ENCODE assay signal across 19 cellular contexts in the genomic region with DNA sequence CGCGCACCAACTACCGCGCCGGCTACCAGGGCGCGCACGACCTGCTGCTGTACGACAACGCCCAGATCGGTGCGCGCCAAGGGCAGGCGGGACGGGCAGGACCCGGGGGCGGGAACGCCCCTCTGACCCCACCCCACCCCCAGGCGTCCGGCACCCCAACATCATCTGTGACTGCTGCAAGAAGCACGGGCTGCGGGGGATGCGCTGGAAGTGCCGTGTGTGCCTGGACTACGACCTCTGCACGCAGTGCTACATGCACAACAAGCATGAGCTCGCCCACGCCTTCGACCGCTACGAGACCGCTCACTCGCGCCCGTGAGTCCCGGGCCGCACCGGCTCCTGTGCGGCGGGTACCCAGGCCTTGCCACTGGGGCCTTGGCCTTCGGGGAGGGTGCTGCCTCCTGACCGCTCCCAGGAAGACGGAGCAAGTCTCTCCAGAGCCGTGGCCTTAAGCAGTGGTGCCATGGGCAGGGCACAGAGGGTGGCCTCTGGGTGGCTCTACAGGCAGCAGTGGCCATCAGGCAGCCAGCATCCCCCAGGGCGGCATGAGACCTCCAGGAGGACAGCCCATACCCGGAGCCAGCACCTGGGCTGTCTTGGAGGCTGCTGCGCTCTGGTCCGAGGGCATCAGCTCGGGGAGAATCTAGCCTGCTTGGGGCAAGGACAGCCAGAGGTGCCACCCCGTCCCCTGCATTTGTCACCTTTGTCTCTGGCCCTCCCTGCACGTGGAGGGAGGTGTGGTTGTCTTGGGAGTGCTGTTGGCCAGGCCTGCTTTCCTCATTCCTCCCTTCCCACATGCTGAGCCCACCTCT. TPM values are rescaled to one million over a fixed set of nuclear protein-coding genes. Genes with fewer than 3 reads are reported as not detected.
DNase-seq lines count a peak whose midpoint lies in the region; ATAC-seq and TF ChIP-seq lines count a peak whose summit lies in the region.
"Had no signal": no experiment of that assay in that cellular context is flagged by ENCODE, and none has a peak within 500 bp of the region (broad histone marks: within the 10 kb centered on the region; RNA-seq: fewer than 3 reads in every experiment).

No MANE protein-coding gene starts in this region.

- H3K27ac Mint-ChIP-seq in stimulated activated naive CD8-positive, alpha-beta T cell treated with anti-CD3 and anti-CD28 coated beads, Interleukin-15, amount 100 ng/mL, for 72 hours: no peak overlapping the region
- no peak overlapping the region for H3K27ac Mint-ChIP-seq in nephron progenitor cell
- H3K27ac Mint-ChIP-seq: CD8-positive, alpha-beta T cell had no signal

- H3K27me3 Mint-ChIP-seq in stimulated activated naive CD8-positive, alpha-beta T cell treated with anti-CD3 and anti-CD28 coated beads, Interleukin-15, amount 100 ng/mL, for 72 hours: no peaks in the 10 kb centered on the region
- H3K27me3 Mint-ChIP-seq in nephron progenitor cell (ENCODE audit: low read depth, poor library complexity): peaks cover 3% of the 10 kb centered on the region

- H3K18ac ChIP-seq in neuronal stem cell (ENCODE audit: low read length): no peak overlapping the region

- intact Hi-C loops in left ventricle myocardium inferior (cut with micrococcal nuclease): no loop called here

- H3K36me3 ChIP-seq in left ventricle myocardium inferior (peaks cover 28% of the 10 kb centered on the region), neuronal stem cell (replicated peaks in 1 of 2; ENCODE audit: control insufficient read depth in 2 of 2, insufficient read depth in 2 of 2, low read length in 2 of 2) (peaks cover 0 to 4% of the 10 kb centered on the region in 2 donors)

- peak overlapping the region; percentile 1 for H3K23ac ChIP-seq in neuronal stem cell (ENCODE audit: low read depth, low read length, poor library complexity)

- H3K14ac ChIP-seq in neuronal stem cell (ENCODE audit: low read length): no peak overlapping the region

- H3K27me3 ChIP-seq in left ventricle myocardium inferior (ENCODE audit: low read depth) (peaks cover 5% of the 10 kb centered on the region), neuronal stem cell (ENCODE audit: control insufficient read depth in 3 of 3, insufficient read depth in 3 of 3, low read depth in 1 of 3, low read length in 3 of 3) (peaks cover 0 to 5% (median 0%) of the 10 kb centered on the region in 3 experiments)

- H2BK15ac ChIP-seq in neuronal stem cell (ENCODE audit: low read length): no peak overlapping the region

- H4K8ac ChIP-seq in neuronal stem cell (ENCODE audit: low read depth, low read length): no peak overlapping the region

- H3K4me3 ChIP-seq in left ventricle myocardium inferior (no peak overlapping the region), neuronal stem cell (ENCODE audit: low read length in 2 of 2) (no peak overlapping the region)
- H3K4me3 ChIP-seq: BLaER1 treated with 17β-estradiol and CSF1 and Interleukin-3, amounts not matched to agents 10 nM and 100 nM; PC-9 had no signal

- H3K36me3 Mint-ChIP-seq in nephron progenitor cell (ENCODE audit: low read depth): no peaks in the 10 kb centered on the region
- H3K36me3 Mint-ChIP-seq: CD8-positive, alpha-beta T cell had no signal

- no peak overlapping the region for H2BK120ac ChIP-seq in neuronal stem cell (ENCODE audit: low read depth, low read length)

- TF ChIP-seq CTCF in left ventricle myocardium inferior (IDR thresholded peaks at IDR 0.05; ENCODE audit: borderline replicate concordance) (no peak), nephron progenitor cell (IDR thresholded peaks at IDR 0.05) (no peak)

- no peak overlapping the region for H3K4me2 ChIP-seq in neuronal stem cell (ENCODE audit: insufficient read depth, low read length, poor library complexity, severe bottlenecking)
- H3K4me2 ChIP-seq: BLaER1 treated with 17β-estradiol and CSF1 and Interleukin-3, amounts not matched to agents 10 nM and 100 nM; PC-9 had no signal

- H2AK5ac ChIP-seq in neuronal stem cell (ENCODE audit: low read depth, low read length): no peak overlapping the region

- no peaks in the 10 kb centered on the region for H3K9me3 Mint-ChIP-seq in stimulated activated naive CD8-positive, alpha-beta T cell treated with anti-CD3 and anti-CD28 coated beads, Interleukin-15, amount 100 ng/mL, for 72 hours
- H3K9me3 Mint-ChIP-seq in nephron progenitor cell: no peaks in the 10 kb centered on the region
- H3K9me3 Mint-ChIP-seq: CD8-positive, alpha-beta T cell had no signal

- H3K9me3 ChIP-seq in left ventricle myocardium inferior (replicated peaks) (no peaks in the 10 kb centered on the region), neuronal stem cell (replicated peaks in 1 of 2; ENCODE audit: control insufficient read depth in 2 of 2, insufficient read depth in 1 of 2, low read depth in 1 of 2, low read length in 2 of 2) (no peaks in the 10 kb centered on the region)
- H3K9me3 ChIP-seq: BLaER1 treated with 17β-estradiol and CSF1 and Interleukin-3, amounts not matched to agents 10 nM and 100 nM had no signal

- H3K27ac ChIP-seq in left ventricle myocardium inferior (replicated peaks) (peak overlapping the region; percentile 71), neuronal stem cell (replicated peaks; ENCODE audit: low read length) (no peak overlapping the region)
- H3K27ac ChIP-seq: BLaER1 treated with 17β-estradiol and CSF1 and Interleukin-3, amounts not matched to agents 10 nM and 100 nM; PC-9 had no signal

- H3K9ac ChIP-seq in neuronal stem cell (ENCODE audit: low read depth, low read length, poor library complexity): no peak overlapping the region

- H4K91ac ChIP-seq in neuronal stem cell (ENCODE audit: low read depth, low read length, poor library complexity): no peak overlapping the region

- ATAC-seq in stimulated activated naive CD8-positive, alpha-beta T cell treated with anti-CD3 and anti-CD28 coated beads, Interleukin-15, amount 100 ng/mL, for 72 hours: peak; percentile 23
- ATAC-seq in stimulated activated naive CD8-positive, alpha-beta T cell treated with anti-CD3 and anti-CD28 coated beads, Interleukin-15, Interleukin-2, amounts not matched to agents 100 U/mL and 50 U/mL, for 24 hours: no peak
- ATAC-seq in HG02973 (IDR thresholded peaks at IDR 0.05; ENCODE audit: unreplicated experiment): no peak
- ATAC-seq: CD8-positive, alpha-beta T cell had no signal

- H3K4me1 ChIP-seq in left ventricle myocardium inferior: peaks cover 57% of the 10 kb centered on the region
- H3K4me1 ChIP-seq in neuronal stem cell (ENCODE audit: control insufficient read depth in 2 of 2, insufficient read depth in 1 of 2, low read depth in 1 of 2, low read length in 2 of 2): no peaks in the 10 kb centered on the region

- H2BK12ac ChIP-seq in neuronal stem cell (ENCODE audit: low read length): no peak overlapping the region

- WGBS in neuronal stem cell (ENCODE audit: extremely low coverage in 2 of 2, insufficient read length in 2 of 2, insufficient replicate concordance in 1 of 2), 2 donors: no CpG with 5 or more reads among the region's 51 CpGs

- no peak overlapping the region for H3K4me3 Mint-ChIP-seq in stimulated activated naive CD8-positive, alpha-beta T cell treated with anti-CD3 and anti-CD28 coated beads, Interleukin-15, amount 100 ng/mL, for 72 hours
- no peak overlapping the region for H3K4me3 Mint-ChIP-seq in nephron progenitor cell
- H3K4me3 Mint-ChIP-seq: CD8-positive, alpha-beta T cell had no signal

- H3K4ac ChIP-seq in neuronal stem cell (ENCODE audit: low read length): peak overlapping the region; percentile 23

- peaks cover 30% of the 10 kb centered on the region for H3K4me1 Mint-ChIP-seq in stimulated activated naive CD8-positive, alpha-beta T cell treated with anti-CD3 and anti-CD28 coated beads, Interleukin-15, amount 100 ng/mL, for 72 hours
- H3K4me1 Mint-ChIP-seq in nephron progenitor cell: peaks cover 4% of the 10 kb centered on the region

- peaks cover 3% of the 10 kb centered on the region for H3K79me1 ChIP-seq in neuronal stem cell (ENCODE audit: low read depth, low read length)

- DNase-seq in stimulated activated naive CD8-positive, alpha-beta T cell treated with anti-CD3 and anti-CD28 coated beads, Interleukin-15, amount 100 ng/mL, for 72 hours: no peak
- no peak for DNase-seq in stimulated activated naive CD8-positive, alpha-beta T cell treated with anti-CD3 and anti-CD28 coated beads, Interleukin-15, Interleukin-2, amounts not matched to agents 100 U/mL and 50 U/mL, for 24 hours
- DNase-seq in left ventricle myocardium inferior: no peak
- no peak for DNase-seq in neuronal stem cell (ENCODE audit: low spot score)
- no peak for DNase-seq in nephron progenitor cell
- no peak for DNase-seq in HPDE6-E6E7 (ENCODE audit: extremely low spot score)
- DNase-seq in midbrain (lab: John Stamatoyannopoulos, UW): no peak
- DNase-seq: Calu3, EL, HCEC 1CT, Karpas-422, NCI-H1436, NCI-H1930, NCI-H345, NCI-H526, PC-9 had no signal

- H2AFZ ChIP-seq in neuronal stem cell (ENCODE audit: low read length): no peak overlapping the region
- H2AFZ ChIP-seq: PC-9 had no signal

- H2BK5ac ChIP-seq in neuronal stem cell (ENCODE audit: low read length): no peak overlapping the region

RNA-seq across cellular contexts. Expression of a gene that starts 8.1 kb away (rescaled TPM):
- 93.8 TPM for total RNA-seq in left ventricle myocardium inferior
- 11.0 TPM for polyA plus RNA-seq in neuronal stem cell (2013, experiment 1 of 2)
- polyA plus RNA-seq in neuronal stem cell (2013, experiment 2 of 2): 10.6 TPM

RNA-seq across cellular contexts. Expression of a gene that starts 8.5 kb away (rescaled TPM):
- total RNA-seq in left ventricle myocardium inferior: 129 TPM
- 60.6 TPM for polyA plus RNA-seq in neuronal stem cell (2013, experiment 1 of 2)
- 58.5 TPM for polyA plus RNA-seq in neuronal stem cell (2013, experiment 2 of 2)

RNA-seq across cellular contexts. Expression of a gene that starts 23.9 kb away (rescaled TPM):
- 3.6 TPM for total RNA-seq in left ventricle myocardium inferior
- polyA plus RNA-seq in neuronal stem cell (2013, experiment 1 of 2): 12.4 TPM
- 11.8 TPM for polyA plus RNA-seq in neuronal stem cell (2013, experiment 2 of 2)

RNA-seq across cellular contexts. Expression of a gene that starts 35.0 kb away (rescaled TPM):
- total RNA-seq in left ventricle myocardium inferior: 24.3 TPM
- 40.1 TPM for polyA plus RNA-seq in neuronal stem cell (2013, experiment 1 of 2)
- 41.3 TPM for polyA plus RNA-seq in neuronal stem cell (2013, experiment 2 of 2)

RNA-seq across cellular contexts. Expression of a gene that starts 49.2 kb away (rescaled TPM):
- total RNA-seq in left ventricle myocardium inferior: 104 TPM
- 147 TPM for polyA plus RNA-seq in neuronal stem cell (2013, experiment 1 of 2)
- polyA plus RNA-seq in neuronal stem cell (2013, experiment 2 of 2): 144 TPM
